1 cellular context compared by ENCODE assay signal in genomic region chr2:215826838-215827441, GRCh38.
TF ChIP-seq lines count a peak whose summit lies in the region.

No MANE protein-coding gene starts in this region.

TF ChIP-seq in HepG2, 621 proteins besides CTCF, POLR2A, EP300 and RAD21 (continued from another document):
- TF ChIP-seq, protein P1, sequence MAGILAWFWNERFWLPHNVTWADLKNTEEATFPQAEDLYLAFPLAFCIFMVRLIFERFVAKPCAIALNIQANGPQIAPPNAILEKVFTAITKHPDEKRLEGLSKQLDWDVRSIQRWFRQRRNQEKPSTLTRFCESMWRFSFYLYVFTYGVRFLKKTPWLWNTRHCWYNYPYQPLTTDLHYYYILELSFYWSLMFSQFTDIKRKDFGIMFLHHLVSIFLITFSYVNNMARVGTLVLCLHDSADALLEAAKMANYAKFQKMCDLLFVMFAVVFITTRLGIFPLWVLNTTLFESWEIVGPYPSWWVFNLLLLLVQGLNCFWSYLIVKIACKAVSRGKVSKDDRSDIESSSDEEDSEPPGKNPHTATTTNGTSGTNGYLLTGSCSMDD (CRISPR knock-in tag; IDR thresholded peaks at IDR 0.05) = no peak
- TF ChIP-seq, protein P2, sequence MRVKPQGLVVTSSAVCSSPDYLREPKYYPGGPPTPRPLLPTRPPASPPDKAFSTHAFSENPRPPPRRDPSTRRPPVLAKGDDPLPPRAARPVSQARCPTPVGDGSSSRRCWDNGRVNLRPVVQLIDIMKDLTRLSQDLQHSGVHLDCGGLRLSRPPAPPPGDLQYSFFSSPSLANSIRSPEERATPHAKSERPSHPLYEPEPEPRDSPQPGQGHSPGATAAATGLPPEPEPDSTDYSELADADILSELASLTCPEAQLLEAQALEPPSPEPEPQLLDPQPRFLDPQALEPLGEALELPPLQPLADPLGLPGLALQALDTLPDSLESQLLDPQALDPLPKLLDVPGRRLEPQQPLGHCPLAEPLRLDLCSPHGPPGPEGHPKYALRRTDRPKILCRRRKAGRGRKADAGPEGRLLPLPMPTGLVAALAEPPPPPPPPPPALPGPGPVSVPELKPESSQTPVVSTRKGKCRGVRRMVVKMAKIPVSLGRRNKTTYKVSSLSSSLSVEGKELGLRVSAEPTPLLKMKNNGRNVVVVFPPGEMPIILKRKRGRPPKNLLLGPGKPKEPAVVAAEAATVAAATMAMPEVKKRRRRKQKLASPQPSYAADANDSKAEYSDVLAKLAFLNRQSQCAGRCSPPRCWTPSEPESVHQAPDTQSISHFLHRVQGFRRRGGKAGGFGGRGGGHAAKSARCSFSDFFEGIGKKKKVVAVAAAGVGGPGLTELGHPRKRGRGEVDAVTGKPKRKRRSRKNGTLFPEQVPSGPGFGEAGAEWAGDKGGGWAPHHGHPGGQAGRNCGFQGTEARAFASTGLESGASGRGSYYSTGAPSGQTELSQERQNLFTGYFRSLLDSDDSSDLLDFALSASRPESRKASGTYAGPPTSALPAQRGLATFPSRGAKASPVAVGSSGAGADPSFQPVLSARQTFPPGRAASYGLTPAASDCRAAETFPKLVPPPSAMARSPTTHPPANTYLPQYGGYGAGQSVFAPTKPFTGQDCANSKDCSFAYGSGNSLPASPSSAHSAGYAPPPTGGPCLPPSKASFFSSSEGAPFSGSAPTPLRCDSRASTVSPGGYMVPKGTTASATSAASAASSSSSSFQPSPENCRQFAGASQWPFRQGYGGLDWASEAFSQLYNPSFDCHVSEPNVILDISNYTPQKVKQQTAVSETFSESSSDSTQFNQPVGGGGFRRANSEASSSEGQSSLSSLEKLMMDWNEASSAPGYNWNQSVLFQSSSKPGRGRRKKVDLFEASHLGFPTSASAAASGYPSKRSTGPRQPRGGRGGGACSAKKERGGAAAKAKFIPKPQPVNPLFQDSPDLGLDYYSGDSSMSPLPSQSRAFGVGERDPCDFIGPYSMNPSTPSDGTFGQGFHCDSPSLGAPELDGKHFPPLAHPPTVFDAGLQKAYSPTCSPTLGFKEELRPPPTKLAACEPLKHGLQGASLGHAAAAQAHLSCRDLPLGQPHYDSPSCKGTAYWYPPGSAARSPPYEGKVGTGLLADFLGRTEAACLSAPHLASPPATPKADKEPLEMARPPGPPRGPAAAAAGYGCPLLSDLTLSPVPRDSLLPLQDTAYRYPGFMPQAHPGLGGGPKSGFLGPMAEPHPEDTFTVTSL (CRISPR knock-in tag; IDR thresholded peaks at IDR 0.05; ENCODE audit: borderline replicate concordance) = peak; percentile 29; the same call in 1 of the 2 replicates
- TF ChIP-seq ZNF670 (CRISPR knock-in tag; IDR thresholded peaks at IDR 0.05; ENCODE audit: borderline replicate concordance) = no peak
- peak; percentile 10; the same call in 1 of the 2 replicates for TF ChIP-seq SALL1 (CRISPR knock-in tag; IDR thresholded peaks at IDR 0.05)
- 0 out of 2 replicates have a peak, but pooled peaks have one; percentile 4 for TF ChIP-seq ZFY (CRISPR knock-in tag; IDR thresholded peaks at IDR 0.05)
- no peak for TF ChIP-seq SOX13 (IDR thresholded peaks at IDR 0.05)
- TF ChIP-seq SOX13 (CRISPR knock-in tag; conservative IDR thresholded peaks at IDR 0.05 in 1 of 2, IDR thresholded peaks at IDR 0.05 in 1 of 2) = peak in 1 of 2 experiments; percentile 73; a peak in 2 of 4 replicates
- no peak for TF ChIP-seq ZNF274 (CRISPR knock-in tag; IDR thresholded peaks at IDR 0.05)
- TF ChIP-seq, protein P3, sequence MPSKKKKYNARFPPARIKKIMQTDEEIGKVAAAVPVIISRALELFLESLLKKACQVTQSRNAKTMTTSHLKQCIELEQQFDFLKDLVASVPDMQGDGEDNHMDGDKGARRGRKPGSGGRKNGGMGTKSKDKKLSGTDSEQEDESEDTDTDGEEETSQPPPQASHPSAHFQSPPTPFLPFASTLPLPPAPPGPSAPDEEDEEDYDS (CRISPR knock-in tag; IDR thresholded peaks at IDR 0.05) = peak; percentile 34; the same call in 1 of the 2 replicates
- TF ChIP-seq MED1 (CRISPR knock-in tag; IDR thresholded peaks at IDR 0.05) = peak; percentile 44
- peak; percentile 63 for TF ChIP-seq ASH2L (IDR thresholded peaks at IDR 0.05; ENCODE audit: insufficient read length, low read depth, low read length)
- TF ChIP-seq RCOR2 (CRISPR knock-in tag; IDR thresholded peaks at IDR 0.05) = peak; percentile 37; the same call in 1 of the 2 replicates
- no peak for TF ChIP-seq ZNF280D (CRISPR knock-in tag; IDR thresholded peaks at IDR 0.05)
- TF ChIP-seq, protein P4, sequence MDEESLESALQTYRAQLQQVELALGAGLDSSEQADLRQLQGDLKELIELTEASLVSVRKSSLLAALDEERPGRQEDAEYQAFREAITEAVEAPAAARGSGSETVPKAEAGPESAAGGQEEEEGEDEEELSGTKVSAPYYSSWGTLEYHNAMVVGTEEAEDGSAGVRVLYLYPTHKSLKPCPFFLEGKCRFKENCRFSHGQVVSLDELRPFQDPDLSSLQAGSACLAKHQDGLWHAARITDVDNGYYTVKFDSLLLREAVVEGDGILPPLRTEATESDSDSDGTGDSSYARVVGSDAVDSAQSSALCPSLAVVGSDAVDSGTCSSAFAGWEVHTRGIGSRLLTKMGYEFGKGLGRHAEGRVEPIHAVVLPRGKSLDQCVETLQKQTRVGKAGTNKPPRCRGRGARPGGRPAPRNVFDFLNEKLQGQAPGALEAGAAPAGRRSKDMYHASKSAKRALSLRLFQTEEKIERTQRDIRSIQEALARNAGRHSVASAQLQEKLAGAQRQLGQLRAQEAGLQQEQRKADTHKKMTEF (CRISPR knock-in tag; IDR thresholded peaks at IDR 0.05) = peak; percentile 3; the same call in 1 of the 2 replicates
- 0 out of 2 replicates have a peak, but pooled peaks have one; percentile 15 for TF ChIP-seq ZBTB25 (CRISPR knock-in tag; IDR thresholded peaks at IDR 0.05)
- no peak for TF ChIP-seq ZNF441 (CRISPR knock-in tag; IDR thresholded peaks at IDR 0.05; ENCODE audit: borderline replicate concordance)
- TF ChIP-seq NFE2L2 (IDR thresholded peaks at IDR 0.05; ENCODE audit: low read length) = peak; percentile 88
- peak in 1 of 2 experiments; percentile 51; a peak in 1 of 4 replicates for TF ChIP-seq ATF4 (CRISPR knock-in tag; IDR thresholded peaks at IDR 0.05)
- peak; percentile 84 to 88 for TF ChIP-seq MAFK (conservative IDR thresholded peaks at IDR 0.05 in 1 of 2, IDR thresholded peaks at IDR 0.05 in 1 of 2; ENCODE audit: low read length in 2 of 2)
- no peak for TF ChIP-seq ZFP90 (CRISPR knock-in tag; IDR thresholded peaks at IDR 0.05; ENCODE audit: borderline replicate concordance)
- TF ChIP-seq ZMYM4 (CRISPR knock-in tag; IDR thresholded peaks at IDR 0.05) = peak; percentile 47; the same call in 1 of the 2 replicates
- TF ChIP-seq, protein P5, sequence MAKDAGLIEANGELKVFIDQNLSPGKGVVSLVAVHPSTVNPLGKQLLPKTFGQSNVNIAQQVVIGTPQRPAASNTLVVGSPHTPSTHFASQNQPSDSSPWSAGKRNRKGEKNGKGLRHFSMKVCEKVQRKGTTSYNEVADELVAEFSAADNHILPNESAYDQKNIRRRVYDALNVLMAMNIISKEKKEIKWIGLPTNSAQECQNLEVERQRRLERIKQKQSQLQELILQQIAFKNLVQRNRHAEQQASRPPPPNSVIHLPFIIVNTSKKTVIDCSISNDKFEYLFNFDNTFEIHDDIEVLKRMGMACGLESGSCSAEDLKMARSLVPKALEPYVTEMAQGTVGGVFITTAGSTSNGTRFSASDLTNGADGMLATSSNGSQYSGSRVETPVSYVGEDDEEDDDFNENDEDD (CRISPR knock-in tag; IDR thresholded peaks at IDR 0.05; ENCODE audit: borderline replicate concordance) = no peak
- no peak for TF ChIP-seq SOX6 (IDR thresholded peaks at IDR 0.05)
- peak; percentile 68 for TF ChIP-seq SOX6 (CRISPR knock-in tag; IDR thresholded peaks at IDR 0.05)
- TF ChIP-seq, protein P6, sequence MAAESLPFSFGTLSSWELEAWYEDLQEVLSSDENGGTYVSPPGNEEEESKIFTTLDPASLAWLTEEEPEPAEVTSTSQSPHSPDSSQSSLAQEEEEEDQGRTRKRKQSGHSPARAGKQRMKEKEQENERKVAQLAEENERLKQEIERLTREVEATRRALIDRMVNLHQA (CRISPR knock-in tag; IDR thresholded peaks at IDR 0.05) = no peak
- TF ChIP-seq HDAC1 (CRISPR knock-in tag; IDR thresholded peaks at IDR 0.05) = 0 out of 2 replicates have a peak, but pooled peaks have one; percentile 14
- 0 out of 2 replicates have a peak, but pooled peaks have one; percentile 32 for TF ChIP-seq ZNF383 (CRISPR knock-in tag; IDR thresholded peaks at IDR 0.05; ENCODE audit: borderline replicate concordance)
- peak; percentile 7; the same call in 1 of the 2 replicates for TF ChIP-seq RARA (CRISPR knock-in tag; IDR thresholded peaks at IDR 0.05)
- peak; percentile 94 for TF ChIP-seq GFI1 (CRISPR knock-in tag; IDR thresholded peaks at IDR 0.05; ENCODE audit: borderline replicate concordance)
- peak; percentile 86 for TF ChIP-seq SIX4 (CRISPR knock-in tag; IDR thresholded peaks at IDR 0.05)
- peak; percentile 56 for TF ChIP-seq CREM (IDR thresholded peaks at IDR 0.05)
- TF ChIP-seq CREM (CRISPR knock-in tag; IDR thresholded peaks at IDR 0.05) = no peak
- no peak for TF ChIP-seq CREB1 (IDR thresholded peaks at IDR 0.05)
- TF ChIP-seq CREB1 (CRISPR knock-in tag; IDR thresholded peaks at IDR 0.05) = peak; percentile 50; the same call in 1 of the 2 replicates
- peak; percentile 80; the same call in 1 of the 2 replicates for TF ChIP-seq NCOR1 (IDR thresholded peaks at IDR 0.05; ENCODE audit: borderline replicate concordance, low read length)
- TF ChIP-seq GABPA (IDR thresholded peaks at IDR 0.05; ENCODE audit: low read depth, low read length) = no peak
- peak; percentile 40 for TF ChIP-seq GABPA (CRISPR knock-in tag; IDR thresholded peaks at IDR 0.05; ENCODE audit: low read depth)
- peak; percentile 89 for TF ChIP-seq SIX1 (CRISPR knock-in tag; IDR thresholded peaks at IDR 0.05; ENCODE audit: borderline replicate concordance)
- peak; percentile 83 for TF ChIP-seq ESRRA (CRISPR knock-in tag; IDR thresholded peaks at IDR 0.05; ENCODE audit: low read depth)
- peak; percentile 57; the same call in 1 of the 2 replicates for TF ChIP-seq TCF7 (IDR thresholded peaks at IDR 0.05; ENCODE audit: low read depth)
- TF ChIP-seq SAP130 (CRISPR knock-in tag; IDR thresholded peaks at IDR 0.05; ENCODE audit: low read depth) = peak; percentile 8; the same call in 1 of the 2 replicates
- peak; percentile 54; the same call in 1 of the 2 replicates for TF ChIP-seq ZNF12 (CRISPR knock-in tag; IDR thresholded peaks at IDR 0.05)
- peak; percentile 83 for TF ChIP-seq NR2F6 (IDR thresholded peaks at IDR 0.05)
- no peak for TF ChIP-seq NR2F6 (CRISPR knock-in tag; IDR thresholded peaks at IDR 0.05)
- TF ChIP-seq CC2D1A (CRISPR knock-in tag; IDR thresholded peaks at IDR 0.05) = no peak
- peak; percentile 55 for TF ChIP-seq TEAD3 (CRISPR knock-in tag; optimal IDR thresholded peaks at IDR 0.05; ENCODE audit: borderline replicate concordance)
- no peak for TF ChIP-seq EZH2 (conservative IDR thresholded peaks at IDR 0.05; ENCODE audit: low read depth, low read length)
- peak; percentile 46 for TF ChIP-seq GATAD2A (CRISPR knock-in tag; IDR thresholded peaks at IDR 0.05)
